In genomic region chr16:48284772-48285409, GRCh38 we compare ENCODE assay signal across 15 cellular contexts. TPM values are rescaled to one million over a fixed set of nuclear protein-coding genes. Genes with fewer than 3 reads are reported as not detected.
DNase-seq lines count a peak whose midpoint lies in the region; ATAC-seq and TF ChIP-seq lines count a peak whose summit lies in the region.
"Had no signal": no experiment of that assay in that cellular context is flagged by ENCODE, and none has a peak within 500 bp of the region (broad histone marks: within the 10 kb centered on the region; RNA-seq: fewer than 3 reads in every experiment).

No MANE protein-coding gene starts in this region.

- H3K27ac Mint-ChIP-seq in GM23338 = no peak overlapping the region
- peak overlapping the region; percentile 41 to 58 for H3K27ac Mint-ChIP-seq in natural killer cell

- WGBS in thyroid gland, 2 donors = 91 to 96% methylated on average over 4 of the region's 4 CpGs

- H3K9me3 Mint-ChIP-seq in GM23338 (peaks cover 21% of the 10 kb centered on the region), natural killer cell (peaks cover 0 to 3% of the 10 kb centered on the region in 2 donors)

- peaks cover 13% of the 10 kb centered on the region for H3K4me1 ChIP-seq in GM23338 (ENCODE audit: insufficient read depth)
- peaks cover under 1 to 11% of the 10 kb centered on the region in 2 donors for H3K4me1 ChIP-seq in thyroid gland

- no peak overlapping the region for H3K4me3 Mint-ChIP-seq in GM23338
- H3K4me3 Mint-ChIP-seq in natural killer cell = peak overlapping the region; percentile 73
- H3K4me3 Mint-ChIP-seq: activated naive CD8-positive, alpha-beta T cell treated with anti-CD3 and anti-CD28 coated beads for 36 hours had no signal

- H3K36me3 ChIP-seq in GM23338 (ENCODE audit: insufficient read depth) = peaks cover 12% of the 10 kb centered on the region
- peaks cover 0 to 8% of the 10 kb centered on the region in 2 donors for H3K36me3 ChIP-seq in thyroid gland

- H3K27ac ChIP-seq in GM23338 (ENCODE audit: low read depth) (no peak overlapping the region), thyroid gland (no peak overlapping the region), dorsolateral prefrontal cortex (no peak overlapping the region)
- H3K27ac ChIP-seq: skin epidermis had no signal

- no peak overlapping the region for H2AFZ ChIP-seq in GM23338

- no peak overlapping the region for H3K4me2 ChIP-seq in GM23338

- intact Hi-C loops in natural killer cell (cut with micrococcal nuclease) (no loop called here), thyroid gland (cut with DNase I) (no loop called here), dorsolateral prefrontal cortex (cut with DNase I) (no loop called here)

- TF ChIP-seq CTCF in GM23338 (conservative IDR thresholded peaks at IDR 0.05; ENCODE audit: low read depth in 2 of 2) (no peak), natural killer cell (IDR thresholded peaks at IDR 0.05) (no peak), thyroid gland (IDR thresholded peaks at IDR 0.05) (no peak), dorsolateral prefrontal cortex (IDR thresholded peaks at IDR 0.05 in 54 of 56, conservative IDR thresholded peaks at IDR 0.05 in 2 of 56; ENCODE audit: low read depth in 1 of 56, partially characterized antibody in 56 of 56) (no peak)

- H3F3A ChIP-seq in GM23338 (replicated peaks; ENCODE audit: low read depth) = no peaks in the 10 kb centered on the region

- DNase-seq in GM23338 (ENCODE audit: low spot score) (peak; percentile 9), MV-4-11 (lab: John Stamatoyannopoulos, UW) (peak; percentile 54), natural killer cell (peak; percentile 18), thyroid gland (no peak), dorsolateral prefrontal cortex (no peak)
- DNase-seq: activated naive CD8-positive, alpha-beta T cell treated with anti-CD3 and anti-CD28 coated beads for 36 hours; CD4-positive, alpha-beta memory T cell; mammary epithelial cell; NCI-H1436 treated with DMSO at 0.1 percent for 48 hours; NCI-H748 treated with DMSO at 0.1 percent for 48 hours; SHP77 had no signal

- no peak overlapping the region for H3K4me3 ChIP-seq in GM23338
- H3K4me3 ChIP-seq in thyroid gland (replicated peaks in 1 of 3) = no peak overlapping the region
- no peak overlapping the region for H3K4me3 ChIP-seq in dorsolateral prefrontal cortex
- H3K4me3 ChIP-seq: skin epidermis had no signal

- H3K9me2 ChIP-seq in GM23338 (ENCODE audit: insufficient read depth) = no peaks in the 10 kb centered on the region

- no peaks in the 10 kb centered on the region for H3K9me3 ChIP-seq in thyroid gland

- peaks cover 18% of the 10 kb centered on the region for H3K4me1 Mint-ChIP-seq in GM23338
- peaks cover 33 to 41% of the 10 kb centered on the region in 2 donors for H3K4me1 Mint-ChIP-seq in natural killer cell

- peaks cover 27% of the 10 kb centered on the region for H3K36me3 Mint-ChIP-seq in GM23338 (ENCODE audit: low read depth)
- peaks cover 11% of the 10 kb centered on the region for H3K36me3 Mint-ChIP-seq in natural killer cell

- no peaks in the 10 kb centered on the region for H4K20me1 ChIP-seq in GM23338 (replicated peaks; ENCODE audit: insufficient read depth)

- TF ChIP-seq POLR2A in thyroid gland (IDR thresholded peaks at IDR 0.05) = no peak

- peak; percentile 55 for ATAC-seq in GM18520 (IDR thresholded peaks at IDR 0.05; ENCODE audit: unreplicated experiment)
- ATAC-seq in GM23338 = no peak
- ATAC-seq in natural killer cell = peak; percentile 58 to 88 (median 70)
- no peak for ATAC-seq in GM18907 (IDR thresholded peaks at IDR 0.05; ENCODE audit: unreplicated experiment)

- no peaks in the 10 kb centered on the region for H3K79me2 ChIP-seq in GM23338 (replicated peaks; ENCODE audit: insufficient read depth)

- H3K27me3 ChIP-seq in GM23338 (ENCODE audit: insufficient read depth) = no peaks in the 10 kb centered on the region
- no peaks in the 10 kb centered on the region for H3K27me3 ChIP-seq in thyroid gland
- no peaks in the 10 kb centered on the region for H3K27me3 ChIP-seq in dorsolateral prefrontal cortex

- H3K27me3 Mint-ChIP-seq in GM23338 (ENCODE audit: insufficient read depth, low read depth, poor library complexity) (no peaks in the 10 kb centered on the region), natural killer cell (ENCODE audit: low read depth in 2 of 2) (peaks cover 10 to 19% of the 10 kb centered on the region in 2 donors)
- H3K27me3 Mint-ChIP-seq: activated naive CD8-positive, alpha-beta T cell treated with anti-CD3 and anti-CD28 coated beads for 36 hours; CD4-positive, alpha-beta memory T cell had no signal

TF ChIP-seq in GM23338, 12 proteins besides CTCF, POLR2A, EP300 and RAD21 (continues in another document):
- TF ChIP-seq ZNF114 (CRISPR knock-in tag; IDR thresholded peaks at IDR 0.05) = no peak
- TF ChIP-seq POLR2AphosphoS5 (IDR thresholded peaks at IDR 0.05; ENCODE audit: low read depth) = no peak
- no peak for TF ChIP-seq EZH2phosphoT487 (IDR thresholded peaks at IDR 0.05; ENCODE audit: unreplicated experiment)
- TF ChIP-seq STAT1 (IDR thresholded peaks at IDR 0.05; ENCODE audit: unreplicated experiment) = no peak
- no peak for TF ChIP-seq ZNF331 (CRISPR knock-in tag; IDR thresholded peaks at IDR 0.05; ENCODE audit: low read depth)
- TF ChIP-seq REST (IDR thresholded peaks at IDR 0.05; ENCODE audit: unreplicated experiment) = no peak
- TF ChIP-seq NANOG (IDR thresholded peaks at IDR 0.05; ENCODE audit: borderline replicate concordance) = no peak
- TF ChIP-seq JUNB (IDR thresholded peaks at IDR 0.05; ENCODE audit: unreplicated experiment) = no peak

RNA-seq across cellular contexts. Expression of gene ABCC11, which starts 37.6 kb away (rescaled TPM):
- total RNA-seq in GM23338 (2014; rRNA removed; shearing (Covaris generic)) = 0.12 TPM in 1 of 2 replicates, not detected in the other
- 0.10 TPM in 1 of 2 replicates, not detected in the other for polyA plus RNA-seq in GM23338 (2016; fragmentation: Nextera tagmentation; extraction: Ambion mirVana)
- total RNA-seq in natural killer cell (under 1 TPM in 2 of 3 donors, not detected in 1; 0.20 to 0.30 TPM), thyroid gland (under 1 TPM in 1 of 4 donors, not detected in 3; 0.27 TPM), dorsolateral prefrontal cortex (1 to 10 TPM in 69 of 120 experiments, under 1 TPM in 50, not detected in 1; 0.14 to 3.4 (median 1.1) TPM)
- total RNA-seq: CD4-positive, alpha-beta memory T cell; H1 had no signal

RNA-seq across cellular contexts. Expression of gene LONP2, which starts 40.8 kb away (rescaled TPM):
- total RNA-seq in GM23338 (2014; rRNA removed; shearing (Covaris generic)) = 23.3 and 25.2 TPM in 2 replicates
- polyA plus RNA-seq in GM23338 (2016; fragmentation: Nextera tagmentation; extraction: Ambion mirVana) = 8.7 and 12.4 TPM in 2 replicates
- total RNA-seq in natural killer cell = 10 to 100 TPM; 48.6 to 87.8 (median 61.7) TPM
- total RNA-seq in thyroid gland = 100 to 1,000 TPM; 108 to 124 (median 116) TPM
- 100 to 1,000 TPM in 91 of 120 experiments, 10 to 100 TPM in 29; 68.2 to 129 (median 106) TPM for total RNA-seq in dorsolateral prefrontal cortex

Comparison
In these comparisons a context has a peak if more than half of its experiments do, and no peak if none do; other contexts are left out.
1. ATAC-seq: peak in GM18520 (single experiment) and natural killer cell (3 of 3); none in GM23338 (single experiment) and GM18907 (single experiment).
2. DNase-seq: peak in GM23338 (single experiment), MV-4-11 (single experiment) and natural killer cell (single experiment); none in thyroid gland (0 of 2) and dorsolateral prefrontal cortex (0 of 10).